Comparison of ENCODE assay signal across 8 cellular contexts in genomic region chr15:75578948-75579908, GRCh38. TPM values are rescaled to one million over a fixed set of nuclear protein-coding genes. Genes with fewer than 3 reads are reported as not detected.
DNase-seq lines count a peak whose midpoint lies in the region; ATAC-seq and TF ChIP-seq lines count a peak whose summit lies in the region.

PTPN9 (minus strand) TSS chr15:75579315; CDS start chr15:75578776, 539 bp downstream.

- H3K4me1 Mint-ChIP-seq in stimulated activated naive CD8-positive, alpha-beta T cell treated with anti-CD3 and anti-CD28 coated beads, Interleukin-15, Interleukin-2, amounts not matched to agents 100 ng/mL and 50 ng/mL, for 24 hours (ENCODE audit: low read depth), result peaks cover 18% of the 10 kb centered on the region

- no peaks in the 10 kb centered on the region for H3K27me3 Mint-ChIP-seq in stimulated activated naive CD8-positive, alpha-beta T cell treated with anti-CD3 and anti-CD28 coated beads, Interleukin-15, Interleukin-2, amounts not matched to agents 100 ng/mL and 50 ng/mL, for 24 hours

- no peaks in the 10 kb centered on the region for H3K36me3 ChIP-seq in Karpas-422 (ENCODE audit: insufficient read depth, low read length)
- H3K36me3 ChIP-seq in neural cell (ENCODE audit: insufficient read depth, low read length), result no peaks in the 10 kb centered on the region

- TF ChIP-seq RAD21 in neural cell (conservative IDR thresholded peaks at IDR 0.05), result no peak

- H3K27ac ChIP-seq in Karpas-422 (ENCODE audit: low read length) (peak within 1 kb of the TSS; percentile 92), neural cell (ENCODE audit: low read length) (peak within 1 kb of the TSS; percentile 75)

- peak within 1 kb of the TSS; percentile 90 for H3K4me3 ChIP-seq in Karpas-422 (ENCODE audit: low read length)
- H3K4me3 ChIP-seq in foreskin fibroblast (ENCODE audit: low read depth in 1 of 2, low read length in 2 of 2), result peak within 1 kb of the TSS; percentile 69 to 81
- H3K4me3 ChIP-seq in neural cell (ENCODE audit: low read length), result peak within 1 kb of the TSS; percentile 92

- H2AFZ ChIP-seq in Karpas-422 (ENCODE audit: low read length), result peak within 1 kb of the TSS; percentile 83
- peak within 1 kb of the TSS; percentile 32 for H2AFZ ChIP-seq in neural cell (ENCODE audit: low read depth, low read length)

- H3K27ac Mint-ChIP-seq in stimulated activated naive CD8-positive, alpha-beta T cell treated with anti-CD3 and anti-CD28 coated beads, Interleukin-15, Interleukin-2, amounts not matched to agents 100 ng/mL and 50 ng/mL, for 24 hours, result peak within 1 kb of the TSS; percentile 93

- H3K4me2 ChIP-seq in Karpas-422 (ENCODE audit: low read depth, low read length, poor library complexity, severe bottlenecking), result peak within 1 kb of the TSS; percentile 79
- peak within 1 kb of the TSS; percentile 98 for H3K4me2 ChIP-seq in neural cell (ENCODE audit: low read length)

- peak within 1 kb of the TSS; percentile 89 for H3K4me3 Mint-ChIP-seq in stimulated activated naive CD8-positive, alpha-beta T cell treated with anti-CD3 and anti-CD28 coated beads, Interleukin-15, Interleukin-2, amounts not matched to agents 100 ng/mL and 50 ng/mL, for 24 hours

- TF ChIP-seq CTCF in foreskin fibroblast (IDR thresholded peaks at IDR 0.05; ENCODE audit: low read depth, low read length) (peak; percentile 38), neural cell (IDR thresholded peaks at IDR 0.05; ENCODE audit: poor library complexity, severe bottlenecking) (peak; percentile 38)

- H3K9me3 Mint-ChIP-seq in stimulated activated naive CD8-positive, alpha-beta T cell treated with anti-CD3 and anti-CD28 coated beads, Interleukin-15, Interleukin-2, amounts not matched to agents 100 ng/mL and 50 ng/mL, for 24 hours, result no peaks in the 10 kb centered on the region

- H3K4me1 ChIP-seq in Karpas-422 (ENCODE audit: low read length), result peaks cover 26% of the 10 kb centered on the region

- H3K36me3 Mint-ChIP-seq in stimulated activated naive CD8-positive, alpha-beta T cell treated with anti-CD3 and anti-CD28 coated beads, Interleukin-15, Interleukin-2, amounts not matched to agents 100 ng/mL and 50 ng/mL, for 24 hours (ENCODE audit: low read depth), result no peaks in the 10 kb centered on the region

- H4K20me1 ChIP-seq in Karpas-422 (ENCODE audit: insufficient read depth, low read depth, low read length), result no peaks in the 10 kb centered on the region
- no peaks in the 10 kb centered on the region for H4K20me1 ChIP-seq in neural cell (ENCODE audit: insufficient read depth)

- H3K79me2 ChIP-seq in Karpas-422 (ENCODE audit: low read length), result peaks cover 42% of the 10 kb centered on the region
- H3K79me2 ChIP-seq in neural cell (replicated peaks; ENCODE audit: insufficient read depth, low read length), result peaks cover 30% of the 10 kb centered on the region

- H3K27me3 ChIP-seq in Karpas-422 (ENCODE audit: low read length) (no peaks in the 10 kb centered on the region), neural cell (ENCODE audit: insufficient read depth, low read depth, low read length) (no peaks in the 10 kb centered on the region)

- H3K9me3 ChIP-seq in Karpas-422 (ENCODE audit: low read length), result no peaks in the 10 kb centered on the region
- no peaks in the 10 kb centered on the region for H3K9me3 ChIP-seq in neural cell (ENCODE audit: low read length)

- H3K9ac ChIP-seq in Karpas-422 (ENCODE audit: low read length) (peak within 1 kb of the TSS; percentile 98), neural cell (ENCODE audit: low read length) (peak within 1 kb of the TSS; percentile 89)

- peak; percentile 22 for ATAC-seq in GM19468 (IDR thresholded peaks at IDR 0.05; ENCODE audit: extremely low read depth, unreplicated experiment)

- DNase-seq in CD1c-positive myeloid dendritic cell (ENCODE audit: extremely low spot score) (peak; percentile 68), Karpas-422 (peak; percentile 92), SHP77 treated with DMSO at 0.1 percent for 48 hours (lab: John Stamatoyannopoulos, UW) (peak; percentile 29), activated gamma-delta T cell (lab: John Stamatoyannopoulos, UW) (peak; percentile 48), foreskin fibroblast (peak; percentile 79 to 92)

- no peaks in the 10 kb centered on the region for H3K9me2 ChIP-seq in Karpas-422 (replicated peaks; ENCODE audit: insufficient read depth, low read length)
- no peaks in the 10 kb centered on the region for H3K9me2 ChIP-seq in neural cell (ENCODE audit: insufficient read depth, low read length)

- TF ChIP-seq EP300 in neural cell (conservative IDR thresholded peaks at IDR 0.05; ENCODE audit: poor library complexity, severe bottlenecking), result no peak

- peaks cover 4% of the 10 kb centered on the region for H3F3A ChIP-seq in neural cell (ENCODE audit: insufficient read depth, low read length, poor library complexity, severe bottlenecking)

TF ChIP-seq in neural cell, 6 proteins besides CTCF, POLR2A, EP300 and RAD21:
- TF ChIP-seq EZH2 (IDR thresholded peaks at IDR 0.05; ENCODE audit: borderline replicate concordance, insufficient read depth, low read length, poor library complexity, severe bottlenecking) (no peak), TAF1 (IDR thresholded peaks at IDR 0.05; ENCODE audit: low read depth) (no peak), POLR2AphosphoS5 (IDR thresholded peaks at IDR 0.05) (peak; percentile 71), REST (IDR thresholded peaks at IDR 0.05; ENCODE audit: borderline replicate concordance) (no peak), MXI1 (conservative IDR thresholded peaks at IDR 0.05; ENCODE audit: poor library complexity, severe bottlenecking) (no peak)
TF ChIP-seq in neural cell: peak in this region for 1.

RNA-seq across cellular contexts. Expression of gene PTPN9, which starts in this region (rescaled TPM):
- total RNA-seq in Karpas-422 (2014; rRNA removed; shearing (Covaris generic); ENCODE audit: low replicate concordance), result 22.4 and 31.2 TPM in 2 replicates
- polyA plus RNA-seq in neural cell, result 24.0 and 33.1 TPM in 2 replicates
- polyA minus RNA-seq in neural cell, result 40.7 and 44.3 TPM in 2 replicates

Comparison
In these comparisons a context has a peak if more than half of its experiments do, and no peak if none do; other contexts are left out.
1. Peak in every context shown above with its lines: DNase-seq, ATAC-seq, H3K4me3 ChIP-seq and H3K27ac ChIP-seq.
2. DNase-seq: peak in every context shown above with its lines; median percentile 92 in Karpas-422; 86 in foreskin fibroblast; 68 in CD1c-positive myeloid dendritic cell; 48 in activated gamma-delta T cell; 29 in SHP77 treated with DMSO at 0.1 percent for 48 hours.